In the genomic region with DNA sequence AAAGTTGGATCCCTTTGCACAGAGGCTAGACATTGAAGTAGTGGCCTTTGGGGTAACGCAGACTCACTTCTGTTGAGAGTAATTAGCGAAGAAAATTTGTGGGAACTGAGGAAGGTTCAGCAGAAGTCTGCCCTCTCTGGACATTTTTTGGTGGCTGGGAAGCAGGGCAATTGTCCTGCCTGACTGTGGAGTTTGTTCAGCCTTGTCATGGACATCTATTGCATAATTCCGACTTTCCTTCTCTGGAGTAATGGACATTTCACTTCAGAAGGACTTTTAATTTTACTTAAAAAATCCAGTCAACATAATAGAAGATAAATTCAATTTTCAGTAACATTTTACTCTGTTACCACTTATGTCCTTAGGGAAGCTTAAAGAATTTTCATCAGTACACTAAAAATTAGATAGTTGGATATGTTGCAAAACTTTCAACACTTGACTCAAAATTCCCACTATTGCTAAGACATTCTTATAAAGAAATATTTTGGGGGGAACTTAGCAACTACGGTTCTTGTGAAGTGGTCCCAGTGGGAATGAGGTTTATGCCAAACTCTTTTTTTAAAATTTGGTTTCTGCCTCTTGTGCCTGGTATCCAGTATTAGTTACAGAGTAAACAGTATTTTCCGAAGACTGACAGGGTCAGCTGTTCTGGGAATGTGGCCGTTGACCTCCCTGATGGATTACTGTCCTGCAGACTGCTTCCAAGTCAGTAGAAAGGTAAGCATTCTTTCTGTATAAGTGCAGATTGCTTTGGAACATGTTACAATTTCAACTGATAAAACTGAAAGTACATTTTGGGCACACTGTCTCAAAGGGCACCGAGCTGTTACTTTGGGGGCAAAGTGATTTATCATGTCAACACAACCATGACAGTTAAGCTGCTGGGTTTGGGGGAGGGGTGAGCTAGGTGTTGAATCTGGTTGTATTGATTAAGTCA, we compare ENCODE assay signal across 16 cellular contexts.
DNase-seq lines count a peak whose midpoint lies in the region; ATAC-seq, FAIRE-seq and TF ChIP-seq lines count a peak whose summit lies in the region.
"Had no signal": no experiment of that assay in that cellular context is flagged by ENCODE, and none has a peak within 500 bp of the region (broad histone marks: within the 10 kb centered on the region; RNA-seq: fewer than 3 reads in every experiment).

No MANE protein-coding gene starts in this region.

- H3K27ac ChIP-seq in PC-9: no peak overlapping the region
- H3K27ac ChIP-seq in aorta (ENCODE audit: low read depth in 1 of 2, low read length in 2 of 2): peak overlapping the region in 1 of 2 donors; percentile 17

- H2AFZ ChIP-seq in PC-9: 0 out of 2 replicates have a peak overlapping the region, but pooled peaks have one; percentile 61

- peaks cover 6% of the 10 kb centered on the region for H3K27me3 Mint-ChIP-seq in nephron (ENCODE audit: low read depth)

- CTCF ChIA-PET in PC-9 (lab: Charles Lee): no interaction called here

- H3K36me3 ChIP-seq in PC-9 (ENCODE audit: low read depth) (no peaks in the 10 kb centered on the region), aorta (ENCODE audit: control insufficient read depth in 1 of 2, insufficient read depth in 2 of 2, low read length in 1 of 2) (no peaks in the 10 kb centered on the region)

- no peak for TF ChIP-seq POLR2A in GM12891 (IDR thresholded peaks at IDR 0.05; ENCODE audit: low read depth, low read length)

- no peaks in the 10 kb centered on the region for H3K9me2 ChIP-seq in PC-9 (ENCODE audit: insufficient read depth)

- H3K4me1 Mint-ChIP-seq in nephron: peaks cover 29% of the 10 kb centered on the region
- H3K4me1 Mint-ChIP-seq: T-cell had no signal

- TF ChIP-seq CTCF in PC-9 (conservative IDR thresholded peaks at IDR 0.05) (no peak), nephron (IDR thresholded peaks at IDR 0.05; ENCODE audit: unreplicated experiment in 3 of 3) (no peak)

- 39 to 40% methylated on average over 7 of the region's 7 CpGs for WGBS in aorta, 2 donors

- peak overlapping the region; percentile 80 to 91 (median 89) for H3K27ac Mint-ChIP-seq in nephron
- H3K27ac Mint-ChIP-seq: T-cell had no signal

- no peaks in the 10 kb centered on the region for H3K79me2 ChIP-seq in PC-9 (ENCODE audit: low read depth)

- DNase-seq in PC-9: no peak
- peak; percentile 63 for DNase-seq in fibroblast of the conjunctiva (ENCODE audit: low read depth)
- DNase-seq in aorta: no peak
- DNase-seq in GM12891 (ENCODE audit: insufficient read length, low spot score): no peak
- DNase-seq: activated T-cell treated with anti-CD3 and anti-CD28 coated beads, Interleukin-2, amount 50 U/mL, for 1 hour; anterior cingulate cortex; COR-L47; effector CD4-positive, alpha-beta T cell; Karpas-422; mesendoderm; NCI-H2107; T-cell had no signal

- no peaks in the 10 kb centered on the region for H3F3A ChIP-seq in PC-9 (ENCODE audit: insufficient read depth, low read depth)

- H3K4me1 ChIP-seq in PC-9 (replicated peaks; ENCODE audit: insufficient read depth) (peaks cover 12% of the 10 kb centered on the region), aorta (ENCODE audit: control insufficient read depth in 1 of 2, insufficient read depth in 2 of 2, low read length in 2 of 2) (no peaks in the 10 kb centered on the region)

- BruUV-seq in PC-9 (replicated peaks; lab: Mats Ljungman, UMichigan): no TSS peak

- no peaks in the 10 kb centered on the region for H3K36me3 Mint-ChIP-seq in nephron (ENCODE audit: low read depth)
- H3K36me3 Mint-ChIP-seq: T-cell had no signal

- no peaks in the 10 kb centered on the region for H4K20me1 ChIP-seq in PC-9 (ENCODE audit: insufficient read depth)

- peaks cover 6% of the 10 kb centered on the region for H3K9me3 Mint-ChIP-seq in nephron
- H3K9me3 Mint-ChIP-seq: T-cell had no signal

- ATAC-seq in aorta (ENCODE audit: low FRiP score) (peak; percentile 65), HG02973 (IDR thresholded peaks at IDR 0.05; ENCODE audit: unreplicated experiment) (no peak), HG02588 (IDR thresholded peaks at IDR 0.05; ENCODE audit: unreplicated experiment) (no peak)
- ATAC-seq: activated CD4-positive, CD25-positive, alpha-beta regulatory T cell treated with anti-CD3 and anti-CD28 coated beads, Interleukin-2, amount 50 U/mL, for 24 hours; T-cell had no signal

- peak overlapping the region; percentile 7; the same call in 1 of the 2 replicates for H3K4me3 ChIP-seq in PC-9
- peak overlapping the region in 1 of 2 donors; percentile 32 for H3K4me3 ChIP-seq in aorta (ENCODE audit: low read length in 2 of 2)

- H3K9me3 ChIP-seq in PC-9 (ENCODE audit: insufficient read depth, low read depth): no peaks in the 10 kb centered on the region
- peaks cover 1% of the 10 kb centered on the region for H3K9me3 ChIP-seq in aorta (ENCODE audit: control insufficient read depth, low read length)

- peak overlapping the region; percentile 62 for H3K4me2 ChIP-seq in PC-9

- no peak for FAIRE-seq in GM12891 (lab: Jason Lieb, UNC)

- peak overlapping the region in 1 of 3 experiments; percentile 32 for H3K4me3 Mint-ChIP-seq in nephron
- H3K4me3 Mint-ChIP-seq: T-cell had no signal

- intact Hi-C loops in PC-9 (cut with micrococcal nuclease; ENCODE audit: unreplicated experiment) (no loop called here), aorta (cut with DNase I) (no loop called here)

- H3K27me3 ChIP-seq in PC-9 (ENCODE audit: insufficient read depth, low read depth): no peaks in the 10 kb centered on the region
- no peaks in the 10 kb centered on the region for H3K27me3 ChIP-seq in aorta (ENCODE audit: control insufficient read depth in 1 of 2, insufficient read depth in 2 of 2, low read length in 1 of 2)

- POLR2A ChIA-PET in PC-9 (lab: Charles Lee; ENCODE audit: unreplicated experiment): no interaction called here

TF ChIP-seq in GM12891, 5 proteins besides CTCF, POLR2A, EP300 and RAD21:
- TF ChIP-seq TAF1 (IDR thresholded peaks at IDR 0.05; ENCODE audit: low read depth, low read length): no peak
- no peak for TF ChIP-seq POU2F2 (IDR thresholded peaks at IDR 0.05; ENCODE audit: low read depth, low read length)
- TF ChIP-seq SPI1 (IDR thresholded peaks at IDR 0.05; ENCODE audit: low read depth, low read length): no peak
- no peak for TF ChIP-seq POLR2AphosphoS5 (IDR thresholded peaks at IDR 0.05; ENCODE audit: low read depth, low read length)
- no peak for TF ChIP-seq PAX5 (IDR thresholded peaks at IDR 0.05; ENCODE audit: insufficient read depth, low read length, severe bottlenecking)
